Comparison of ENCODE assay signal across 8 cellular contexts in genomic region chr4:118279328-118279727, GRCh38.
DNase-seq lines count a peak whose midpoint lies in the region; ATAC-seq and TF ChIP-seq lines count a peak whose summit lies in the region.

No MANE protein-coding gene starts in this region.

- no peaks in the 10 kb centered on the region for H3K27me3 ChIP-seq in sigmoid colon

- ATAC-seq in T-helper 17 cell (no peak), GM21528 (IDR thresholded peaks at IDR 0.05; ENCODE audit: low FRiP score, unreplicated experiment) (no peak), GM21737 (IDR thresholded peaks at IDR 0.05; ENCODE audit: unreplicated experiment) (no peak), sciatic nerve (no peak)

- no peaks in the 10 kb centered on the region for H3K9me3 ChIP-seq in T-helper 17 cell (ENCODE audit: control insufficient read depth, low read length, poor library complexity, severe bottlenecking)
- no peaks in the 10 kb centered on the region for H3K9me3 ChIP-seq in sigmoid colon

- H3K4me1 ChIP-seq in sigmoid colon = peaks cover 0 to 29% (median 18%) of the 10 kb centered on the region in 4 donors

- H3K27me3 Mint-ChIP-seq in T-helper 17 cell = no peaks in the 10 kb centered on the region

- peaks cover 14% of the 10 kb centered on the region for H3K36me3 Mint-ChIP-seq in T-helper 17 cell (ENCODE audit: low read depth)

- peak overlapping the region; percentile 96 for H3K4me3 Mint-ChIP-seq in T-helper 17 cell

- H3K27ac ChIP-seq in sigmoid colon = peak overlapping the region; percentile 89 to 92 (median 91)

- H3K27ac Mint-ChIP-seq in T-helper 17 cell = peak overlapping the region; percentile 100

- H3K36me3 ChIP-seq in sigmoid colon = no peaks in the 10 kb centered on the region

- intact Hi-C loops in sigmoid colon (cut with DNase I) = loop anchor here (5.0 kb wide), 1 partner anchor 408 kb away; the partner anchor contains the start of gene METTL14
- intact Hi-C loops in sciatic nerve (cut with DNase I) = no loop called here

- TF ChIP-seq CTCF in GM12875 (IDR thresholded peaks at IDR 0.05; ENCODE audit: borderline replicate concordance, insufficient read depth, low read depth, low read length) = no peak
- TF ChIP-seq CTCF in fibroblast of pulmonary artery (IDR thresholded peaks at IDR 0.05; ENCODE audit: low read length, missing control alignments) = no peak
- no peak for TF ChIP-seq CTCF in sigmoid colon (IDR thresholded peaks at IDR 0.05)

- DNase-seq in T-helper 17 cell (no peak), fibroblast of pulmonary artery (ENCODE audit: low read depth) (no peak), sigmoid colon (no peak), sciatic nerve (ENCODE audit: low spot score) (no peak), glomerular visceral epithelial cell (ENCODE audit: extremely low spot score) (no peak)

- TF ChIP-seq POLR2A in sigmoid colon (IDR thresholded peaks at IDR 0.05) = no peak

- peaks cover 39% of the 10 kb centered on the region for H3K4me1 Mint-ChIP-seq in T-helper 17 cell

- H3K4me3 ChIP-seq in GM12875 (ENCODE audit: low read depth, low read length) (peak overlapping the region; percentile 69), fibroblast of pulmonary artery (replicated peaks; ENCODE audit: low read depth, low read length) (peak overlapping the region; percentile 82), sigmoid colon (peak overlapping the region; percentile 54 to 72 (median 66))

- 2 to 5% methylated on average over 13 of the region's 13 CpGs for WGBS in sigmoid colon, 2 donors

- no peak for TF ChIP-seq EP300 in sigmoid colon (IDR thresholded peaks at IDR 0.05)
